ENCODE assay signal across 1 cellular context in genomic region chr22:23837911-23838685, GRCh38.
TF ChIP-seq lines count a peak whose summit lies in the region.

No MANE protein-coding gene starts in this region.

TF ChIP-seq in GM12878, 131 proteins besides CTCF, POLR2A, EP300 and RAD21 (continued from another document):
- TF ChIP-seq POLR2AphosphoS5 (IDR thresholded peaks at IDR 0.05; ENCODE audit: low read length) (0 out of 2 replicates have a peak, but pooled peaks have one; percentile 33), POLR2AphosphoS2 (IDR thresholded peaks at IDR 0.05; ENCODE audit: low read depth, low read length) (0 out of 2 replicates have a peak, but pooled peaks have one; percentile 20), STAT1 (conservative IDR thresholded peaks at IDR 0.05) (no peak)
- TF ChIP-seq, protein P1, sequence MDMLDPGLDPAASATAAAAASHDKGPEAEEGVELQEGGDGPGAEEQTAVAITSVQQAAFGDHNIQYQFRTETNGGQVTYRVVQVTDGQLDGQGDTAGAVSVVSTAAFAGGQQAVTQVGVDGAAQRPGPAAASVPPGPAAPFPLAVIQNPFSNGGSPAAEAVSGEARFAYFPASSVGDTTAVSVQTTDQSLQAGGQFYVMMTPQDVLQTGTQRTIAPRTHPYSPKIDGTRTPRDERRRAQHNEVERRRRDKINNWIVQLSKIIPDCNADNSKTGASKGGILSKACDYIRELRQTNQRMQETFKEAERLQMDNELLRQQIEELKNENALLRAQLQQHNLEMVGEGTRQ (IDR thresholded peaks at IDR 0.05; ENCODE audit: borderline replicate concordance, low read depth, low read length) = no peak
- TF ChIP-seq, protein P2, sequence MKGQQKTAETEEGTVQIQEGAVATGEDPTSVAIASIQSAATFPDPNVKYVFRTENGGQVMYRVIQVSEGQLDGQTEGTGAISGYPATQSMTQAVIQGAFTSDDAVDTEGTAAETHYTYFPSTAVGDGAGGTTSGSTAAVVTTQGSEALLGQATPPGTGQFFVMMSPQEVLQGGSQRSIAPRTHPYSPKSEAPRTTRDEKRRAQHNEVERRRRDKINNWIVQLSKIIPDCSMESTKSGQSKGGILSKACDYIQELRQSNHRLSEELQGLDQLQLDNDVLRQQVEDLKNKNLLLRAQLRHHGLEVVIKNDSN (IDR thresholded peaks at IDR 0.05; ENCODE audit: borderline replicate concordance, extremely low read length, insufficient read depth, low read depth, low read length) = no peak
